Comparison of ENCODE assay signal across 13 cellular contexts in the genomic region with DNA sequence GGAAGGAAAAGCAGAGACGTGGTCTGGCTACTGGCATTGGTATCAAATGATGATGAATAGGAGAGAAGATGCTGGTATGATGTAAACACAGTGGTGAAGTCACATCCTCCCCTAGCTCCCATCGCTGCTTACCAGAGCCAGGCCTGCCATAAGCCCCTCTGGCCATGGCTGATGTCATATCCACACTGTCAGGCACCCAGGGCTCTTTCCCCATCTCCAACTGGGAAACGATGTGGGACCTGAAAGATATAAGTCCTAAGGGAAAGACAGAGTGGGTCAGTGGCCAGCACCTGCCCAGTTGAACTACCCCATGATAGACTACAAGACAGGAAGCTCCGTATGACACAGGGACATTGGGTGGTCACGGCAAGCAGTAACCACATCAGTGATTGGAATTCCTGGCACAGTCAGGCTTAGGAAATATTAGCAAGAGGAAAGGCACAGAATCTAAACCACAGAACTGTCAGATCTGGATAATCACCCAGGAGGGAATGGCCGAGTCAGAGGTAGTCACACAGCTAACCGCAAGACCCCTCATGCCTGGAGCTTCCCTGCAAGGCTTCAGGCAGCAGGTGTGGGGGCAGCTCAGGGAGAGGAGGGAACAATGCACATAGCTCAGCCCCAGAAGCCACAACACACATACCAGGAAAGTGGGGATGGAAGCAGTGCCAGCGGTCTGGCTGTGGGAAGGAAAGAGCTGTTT. TPM values are rescaled to one million over a fixed set of nuclear protein-coding genes. Genes with fewer than 3 reads are reported as not detected.
A peak's percentile ranks its signal among the peaks of the same experiment; 100 is the strongest.
DNase-seq lines count a peak whose midpoint lies in the region; ATAC-seq and TF ChIP-seq lines count a peak whose summit lies in the region.
"Had no signal": no experiment of that assay in that cellular context is flagged by ENCODE, and none has a peak within 500 bp of the region (broad histone marks: within the 10 kb centered on the region; RNA-seq: fewer than 3 reads in every experiment).

No MANE protein-coding gene starts in this region.

- CTCF ChIA-PET in activated B cell treated with CpG ODN at 0.5 μM for 24 hours (lab: Charles Lee): no interaction called here

- intact Hi-C loops in activated B cell treated with CpG ODN at 0.5 μM for 24 hours (cut with micrococcal nuclease) (loop anchor here (5.0 kb wide), 1 partner anchor 33 kb away; a partner anchor contains a TSS), Right ventricle myocardium inferior (cut with DNase I) (loop anchor here (5.0 kb wide), 1 partner anchor 123 kb away; no protein-coding TSS in a partner anchor)

- no peak for ATAC-seq in activated B cell treated with CpG ODN at 0.5 μM for 24 hours (ENCODE audit: low read depth)
- ATAC-seq in Right ventricle myocardium inferior: no peak
- ATAC-seq in HG03571 (IDR thresholded peaks at IDR 0.05; ENCODE audit: unreplicated experiment): no peak
- ATAC-seq: gastrocnemius medialis, left lung had no signal

- no peak overlapping the region for H3K27ac Mint-ChIP-seq in activated B cell treated with CpG ODN at 0.5 μM for 24 hours

- H3K4me1 Mint-ChIP-seq in activated B cell treated with CpG ODN at 0.5 μM for 24 hours: peaks cover 27% of the 10 kb centered on the region

- peaks cover 63% of the 10 kb centered on the region for H3K36me3 Mint-ChIP-seq in activated B cell treated with CpG ODN at 0.5 μM for 24 hours (ENCODE audit: low read depth)

- no peaks in the 10 kb centered on the region for H3K27me3 Mint-ChIP-seq in activated B cell treated with CpG ODN at 0.5 μM for 24 hours

- peak; percentile 52 for DNase-seq in AG08395 (ENCODE audit: low spot score)
- peak; percentile 99 for DNase-seq in ELR (ENCODE audit: low read depth)
- DNase-seq in activated B cell treated with CpG ODN at 0.5 μM for 24 hours: no peak
- peak; percentile 88 for DNase-seq in kidney tubule cell (ENCODE audit: low spot score)
- no peak for DNase-seq in activated effector memory CD4-positive, alpha-beta T cell treated with anti-CD3 and anti-CD28 coated beads, Interleukin-2, amount 50 U/mL, for 16 hours
- no peak for DNase-seq in ureter (ENCODE audit: low spot score)
- no peak for DNase-seq in Right ventricle myocardium inferior (ENCODE audit: missing footprints)
- DNase-seq: Caco-2, dermis blood vessel endothelial cell, gastrocnemius medialis, left lung, NCI-H1436 treated with DMSO at 0.1 percent for 48 hours had no signal

- peak overlapping the region; percentile 4 for H3K4me3 Mint-ChIP-seq in activated B cell treated with CpG ODN at 0.5 μM for 24 hours

- POLR2A ChIA-PET in activated B cell treated with CpG ODN at 0.5 μM for 24 hours (lab: Charles Lee): no interaction called here

- peaks cover 37% of the 10 kb centered on the region for H3K9me3 Mint-ChIP-seq in activated B cell treated with CpG ODN at 0.5 μM for 24 hours

- no peak for TF ChIP-seq CTCF in activated B cell treated with CpG ODN at 0.5 μM for 24 hours (IDR thresholded peaks at IDR 0.05)

RNA-seq across cellular contexts. Expression of a gene that starts 3.8 kb away (rescaled TPM):
- total RNA-seq in activated B cell treated with CpG ODN at 0.5 μM for 24 hours (4.8 and 4.9 TPM in 2 replicates), ureter (10.2 TPM), Right ventricle myocardium inferior (3.0 TPM)

RNA-seq across cellular contexts. Expression of a gene that starts 33.6 kb away (rescaled TPM):
- total RNA-seq in activated B cell treated with CpG ODN at 0.5 μM for 24 hours (2.7 and 4.0 TPM in 2 replicates), ureter (4.6 TPM), Right ventricle myocardium inferior (2.6 TPM)

RNA-seq across cellular contexts. Expression of a gene that starts 39.9 kb away (rescaled TPM):
- total RNA-seq in activated B cell treated with CpG ODN at 0.5 μM for 24 hours (52.9 and 54.4 TPM in 2 replicates), ureter (71.3 TPM), Right ventricle myocardium inferior (25.8 TPM)

Comparison
In these comparisons a context has a peak if more than half of its experiments do, and no peak if none do; other contexts are left out.
1. DNase-seq: peak in AG08395 (single experiment), ELR (single experiment) and kidney tubule cell (single experiment); none in activated B cell treated with CpG ODN at 0.5 μM for 24 hours (single experiment), activated effector memory CD4-positive, alpha-beta T cell treated with anti-CD3 and anti-CD28 coated beads, Interleukin-2, amount 50 U/mL, for 16 hours (single experiment), ureter (single experiment) and Right ventricle myocardium inferior (single experiment).